In the genomic region with DNA sequence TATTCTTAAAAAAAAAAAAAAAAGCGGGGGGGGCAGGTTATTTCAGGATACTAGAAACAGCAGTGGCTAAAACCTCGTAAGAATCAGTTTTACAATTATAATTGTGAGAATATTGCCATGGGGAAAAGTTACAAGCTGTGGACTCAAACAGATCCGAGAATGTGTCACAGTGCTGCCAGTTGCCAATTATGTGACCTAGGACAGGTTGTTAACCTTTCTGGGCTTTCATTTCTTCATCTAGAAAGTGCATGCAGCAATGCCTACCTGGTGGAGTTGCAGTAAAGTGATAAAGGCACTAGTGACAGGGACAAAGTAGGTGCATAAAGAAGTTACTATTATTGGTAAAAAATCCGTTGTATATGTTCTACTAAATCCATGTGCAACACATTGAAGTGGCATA, we compare ENCODE assay signal across 8 cellular contexts.
"Had no signal": no experiment of that assay in that cellular context is flagged by ENCODE, and none has a peak within 500 bp of the region (broad histone marks: within the 10 kb centered on the region; RNA-seq: fewer than 3 reads in every experiment).

No MANE protein-coding gene starts in this region.

- H3K27ac Mint-ChIP-seq: HFFc6, IgD-negative memory B cell had no signal

- H3K9me3 Mint-ChIP-seq: HFFc6, IgD-negative memory B cell had no signal

- H3K36me3 Mint-ChIP-seq: IgD-negative memory B cell had no signal

- H3K27me3 Mint-ChIP-seq: IgD-negative memory B cell had no signal

- H3K27ac ChIP-seq: GM23248, HL-60 had no signal

- H3K4me3 Mint-ChIP-seq: HFFc6, IgD-negative memory B cell had no signal

- DNase-seq: GM23248, GOT3, H7, HFFc6 had no signal

- H2AFZ ChIP-seq: GM23248 had no signal

- ATAC-seq: HCT116 had no signal

- H3K4me3 ChIP-seq: GM23248, HAP-1 had no signal

- H3K9me3 ChIP-seq: HAP-1 had no signal

- H3K9ac ChIP-seq: GM23248 had no signal
